ENCODE assay signal across 35 cellular contexts in the genomic region with DNA sequence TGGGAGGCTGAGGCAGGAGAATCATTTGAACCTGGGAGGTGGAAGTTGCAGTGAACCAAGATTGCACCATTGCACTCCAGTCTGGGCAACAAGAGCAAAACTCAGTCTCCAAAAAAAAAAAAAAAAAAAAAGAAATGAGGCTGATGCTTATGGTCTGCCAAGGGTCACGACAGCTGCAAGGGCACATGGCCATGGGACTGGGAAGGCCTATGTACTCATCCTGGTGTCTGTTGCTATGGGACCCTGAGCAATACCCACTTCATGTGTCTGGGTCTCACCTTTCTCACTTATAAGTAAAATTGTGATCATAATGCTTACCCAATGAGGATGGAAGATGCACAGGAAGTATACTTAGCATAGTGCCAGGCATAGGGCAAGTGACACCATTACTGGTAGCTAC.
"Had no signal": no experiment of that assay in that cellular context is flagged by ENCODE, and none has a peak within 500 bp of the region (broad histone marks: within the 10 kb centered on the region; RNA-seq: fewer than 3 reads in every experiment).

No MANE protein-coding gene starts in this region.

- H3K4me1 ChIP-seq: ascending aorta had no signal

- H3K27ac ChIP-seq: ascending aorta, cardiac muscle cell, VCaP had no signal

- H3K9me3 ChIP-seq: ascending aorta had no signal

- H3K27ac Mint-ChIP-seq: activated B cell treated with CpG ODN at 0.5 μM for 24 hours; activated CD4-positive, alpha-beta memory T cell treated with anti-CD3 and anti-CD28 coated beads, Interleukin-2, amount 10 ng/mL, durations not matched to agents 7 days and 5 days; activated CD4-positive, alpha-beta T cell treated with anti-CD3 and anti-CD28 coated beads, Interleukin-2, amount 10 ng/mL, durations not matched to agents 24 days and 14 days; activated CD8-positive, alpha-beta memory T cell treated with anti-CD3 and anti-CD28 coated beads, Interleukin-2, amount 10 ng/mL, durations not matched to agents 7 days and 5 days; activated CD8-positive, alpha-beta T cell treated with anti-CD3 and anti-CD28 coated beads, Interleukin-2, amount 10 ng/mL, durations not matched to agents 7 days and 5 days; activated naive CD4-positive, alpha-beta T cell treated with anti-CD3 and anti-CD28 coated beads, Interleukin-2, amount 10 ng/mL, durations not matched to agents 7 days and 5 days; activated naive CD4-positive, alpha-beta T cell treated with anti-CD3 and anti-CD28 coated beads, Interleukin-2, amount 50 U/mL, for 24 hours; activated naive CD8-positive, alpha-beta T cell; activated T-cell treated with anti-CD3 and anti-CD28 coated beads, Interleukin-2, amount 50 U/mL, for 24 hours; activated T-helper 2 cell treated with anti-CD3 and anti-CD28 coated beads, Interferon-gamma antibody, Interleukin-2, Interleukin-4, amounts not matched to agents 10 μg/mL and 5 μg/mL and 100 μg/mL, durations not matched to agents 14 hours and 24 hours and 36 hours; brain; T-helper 1 cell treated with Interleukin-12 subunit alpha and Interleukin-12 subunit beta and Interleukin-4 antibody, amounts not matched to agents 30 μg/mL and 1 μg/mL, for 36 hours; T-helper 2 cell treated with Interferon-gamma antibody and Interleukin-4, amounts not matched to agents 5 μg/mL and 100 μg/mL, for 36 hours had no signal

- DNase-seq: activated B cell treated with CpG ODN at 0.5 μM for 24 hours; activated CD4-positive, alpha-beta memory T cell treated with anti-CD3 and anti-CD28 coated beads, Interleukin-2, amount 10 ng/mL, durations not matched to agents 7 days and 5 days; activated CD4-positive, alpha-beta T cell treated with anti-CD3 and anti-CD28 coated beads for 4 hours; activated CD4-positive, alpha-beta T cell treated with anti-CD3 and anti-CD28 coated beads, Interleukin-2, amount 10 ng/mL, durations not matched to agents 24 days and 14 days; activated CD4-positive, alpha-beta T cell treated with anti-CD3 and anti-CD28 coated beads, Interleukin-2, amount 50 U/mL, for 48 hours; activated CD4-positive, CD25-positive, alpha-beta regulatory T cell treated with anti-CD3 and anti-CD28 coated beads, Interleukin-2, amount 50 U/mL, for 72 hours; activated CD8-positive, alpha-beta memory T cell treated with anti-CD3 and anti-CD28 coated beads for 24 hours; activated CD8-positive, alpha-beta memory T cell treated with anti-CD3 and anti-CD28 coated beads, Interleukin-2, amount 10 ng/mL, durations not matched to agents 7 days and 5 days; activated CD8-positive, alpha-beta memory T cell treated with anti-CD3 and anti-CD28 coated beads, Interleukin-2, amount 50 U/mL, for 48 hours; activated CD8-positive, alpha-beta T cell treated with anti-CD3 and anti-CD28 coated beads, Interleukin-2, amount 10 ng/mL, durations not matched to agents 7 days and 5 days; activated effector memory CD4-positive, alpha-beta T cell treated with Interleukin-2 at 50 U/mL for 16 hours; activated gamma-delta T cell; activated naive CD4-positive, alpha-beta T cell treated with anti-CD3 and anti-CD28 coated beads, Interleukin-2, amount 10 ng/mL, durations not matched to agents 7 days and 5 days; activated naive CD4-positive, alpha-beta T cell treated with Interleukin-2 at 50 U/mL for 16 hours; activated T-cell treated with anti-CD3 and anti-CD28 coated beads, Interleukin-2, amount 50 U/mL, for 24 hours; activated T-cell treated with anti-CD3 and anti-CD28 coated beads, Interleukin-2, amount 50 U/mL, for 48 hours; amygdala; anterior cingulate cortex; caudate nucleus; cerebellar nuclear complex; T-helper 1 cell; T-helper 2 cell; T-helper 9 cell had no signal

- H3K4me3 ChIP-seq: ascending aorta, cardiac muscle cell had no signal

- H3K27me3 ChIP-seq: ascending aorta, cardiac muscle cell had no signal

- H3K36me3 Mint-ChIP-seq: activated naive CD8-positive, alpha-beta T cell had no signal

- H3K4me1 Mint-ChIP-seq: activated B cell treated with CpG ODN at 0.5 μM for 24 hours; activated CD4-positive, alpha-beta memory T cell treated with anti-CD3 and anti-CD28 coated beads, Interleukin-2, amount 10 ng/mL, durations not matched to agents 7 days and 5 days; activated CD4-positive, alpha-beta T cell treated with anti-CD3 and anti-CD28 coated beads, Interleukin-2, amount 10 ng/mL, durations not matched to agents 24 days and 14 days; activated CD8-positive, alpha-beta memory T cell treated with anti-CD3 and anti-CD28 coated beads, Interleukin-2, amount 10 ng/mL, durations not matched to agents 7 days and 5 days; activated naive CD4-positive, alpha-beta T cell treated with anti-CD3 and anti-CD28 coated beads, Interleukin-2, amount 10 ng/mL, durations not matched to agents 7 days and 5 days; activated naive CD4-positive, alpha-beta T cell treated with anti-CD3 and anti-CD28 coated beads, Interleukin-2, amount 50 U/mL, for 24 hours; brain; central memory CD8-positive, alpha-beta T cell had no signal

- H3K4me3 Mint-ChIP-seq: activated B cell treated with CpG ODN at 0.5 μM for 24 hours; activated CD4-positive, alpha-beta memory T cell treated with anti-CD3 and anti-CD28 coated beads, Interleukin-2, amount 10 ng/mL, durations not matched to agents 7 days and 5 days; activated CD4-positive, alpha-beta T cell treated with anti-CD3 and anti-CD28 coated beads, Interleukin-2, amount 10 ng/mL, durations not matched to agents 24 days and 14 days; activated CD8-positive, alpha-beta memory T cell treated with anti-CD3 and anti-CD28 coated beads, Interleukin-2, amount 10 ng/mL, durations not matched to agents 7 days and 5 days; activated CD8-positive, alpha-beta T cell treated with anti-CD3 and anti-CD28 coated beads, Interleukin-2, amount 10 ng/mL, durations not matched to agents 7 days and 5 days; activated naive CD4-positive, alpha-beta T cell treated with anti-CD3 and anti-CD28 coated beads, Interleukin-2, amount 10 ng/mL, durations not matched to agents 7 days and 5 days; activated naive CD4-positive, alpha-beta T cell treated with anti-CD3 and anti-CD28 coated beads, Interleukin-2, amount 50 U/mL, for 24 hours; activated naive CD8-positive, alpha-beta T cell; activated T-cell treated with anti-CD3 and anti-CD28 coated beads, Interleukin-2, amount 50 U/mL, for 24 hours; brain; central memory CD8-positive, alpha-beta T cell; T-helper 1 cell treated with Interleukin-12 subunit alpha and Interleukin-12 subunit beta and Interleukin-4 antibody, amounts not matched to agents 30 μg/mL and 1 μg/mL, for 36 hours; T-helper 2 cell treated with Interferon-gamma antibody and Interleukin-4, amounts not matched to agents 5 μg/mL and 100 μg/mL, for 36 hours had no signal

- FAIRE-seq: bronchial epithelial cell, TTC549 had no signal

- H3K27me3 Mint-ChIP-seq: activated B cell treated with CpG ODN at 0.5 μM for 24 hours; activated CD4-positive, alpha-beta memory T cell treated with anti-CD3 and anti-CD28 coated beads, Interleukin-2, amount 10 ng/mL, durations not matched to agents 7 days and 5 days; activated CD4-positive, alpha-beta T cell treated with anti-CD3 and anti-CD28 coated beads, Interleukin-2, amount 10 ng/mL, durations not matched to agents 24 days and 14 days; activated CD8-positive, alpha-beta memory T cell treated with anti-CD3 and anti-CD28 coated beads, Interleukin-2, amount 10 ng/mL, durations not matched to agents 7 days and 5 days; activated naive CD4-positive, alpha-beta T cell treated with anti-CD3 and anti-CD28 coated beads, Interleukin-2, amount 10 ng/mL, durations not matched to agents 7 days and 5 days; activated naive CD4-positive, alpha-beta T cell treated with anti-CD3 and anti-CD28 coated beads, Interleukin-2, amount 50 U/mL, for 24 hours; activated naive CD8-positive, alpha-beta T cell; activated T-cell treated with anti-CD3 and anti-CD28 coated beads, Interleukin-2, amount 50 U/mL, for 24 hours; brain; central memory CD8-positive, alpha-beta T cell had no signal

- ATAC-seq: activated CD8-positive, alpha-beta memory T cell treated with anti-CD3 and anti-CD28 coated beads, Interleukin-2, amount 10 ng/mL, durations not matched to agents 7 days and 5 days; activated CD8-positive, alpha-beta T cell treated with anti-CD3 and anti-CD28 coated beads, Interleukin-2, amount 10 ng/mL, durations not matched to agents 7 days and 5 days had no signal

- H3K9me3 Mint-ChIP-seq: activated B cell treated with CpG ODN at 0.5 μM for 24 hours; activated CD4-positive, alpha-beta memory T cell treated with anti-CD3 and anti-CD28 coated beads, Interleukin-2, amount 10 ng/mL, durations not matched to agents 7 days and 5 days; activated CD4-positive, alpha-beta T cell treated with anti-CD3 and anti-CD28 coated beads, Interleukin-2, amount 10 ng/mL, durations not matched to agents 24 days and 14 days; activated naive CD4-positive, alpha-beta T cell treated with anti-CD3 and anti-CD28 coated beads, Interleukin-2, amount 10 ng/mL, durations not matched to agents 7 days and 5 days; activated naive CD4-positive, alpha-beta T cell treated with anti-CD3 and anti-CD28 coated beads, Interleukin-2, amount 50 U/mL, for 24 hours; activated T-cell treated with anti-CD3 and anti-CD28 coated beads, Interleukin-2, amount 50 U/mL, for 24 hours; activated T-helper 2 cell treated with anti-CD3 and anti-CD28 coated beads, Interferon-gamma antibody, Interleukin-2, Interleukin-4, amounts not matched to agents 10 μg/mL and 5 μg/mL and 100 μg/mL, durations not matched to agents 14 hours and 24 hours and 36 hours; brain; central memory CD8-positive, alpha-beta T cell; T-helper 1 cell treated with Interleukin-12 subunit alpha and Interleukin-12 subunit beta and Interleukin-4 antibody, amounts not matched to agents 30 μg/mL and 1 μg/mL, for 36 hours; T-helper 2 cell treated with Interferon-gamma antibody and Interleukin-4, amounts not matched to agents 5 μg/mL and 100 μg/mL, for 36 hours had no signal
